ENCODE assay signal across 8 cellular contexts in genomic region chr19:39970674-39971379, GRCh38. TPM values are rescaled to one million over a fixed set of nuclear protein-coding genes. Genes with fewer than 3 reads are reported as not detected.
A peak's percentile ranks its signal among the peaks of the same experiment; 100 is the strongest.
DNase-seq lines count a peak whose midpoint lies in the region; ATAC-seq, FAIRE-seq and TF ChIP-seq lines count a peak whose summit lies in the region.

TSS of gene PSMC4 (plus strand) at chr19:39971165. CDS start at chr19:39971203, 38 bp downstream.

- H3K4me1 ChIP-seq in smooth muscle cell (ENCODE audit: low read depth): peaks cover 5% of the 10 kb centered on the region

- no peaks in the 10 kb centered on the region for H3K9me3 ChIP-seq in WERI-Rb-1 (ENCODE audit: severe bottlenecking)
- H3K9me3 ChIP-seq in smooth muscle cell (replicated peaks; ENCODE audit: low read depth): no peaks in the 10 kb centered on the region

- H3K4me2 ChIP-seq in smooth muscle cell: peak within 1 kb of the TSS; percentile 86

- peak; percentile 80 for TF ChIP-seq CTCF in WERI-Rb-1 (IDR thresholded peaks at IDR 0.05; ENCODE audit: low read depth, low read length)
- peak; percentile 91 for TF ChIP-seq CTCF in bronchial epithelial cell (IDR thresholded peaks at IDR 0.05; ENCODE audit: insufficient read depth, low read length, severe bottlenecking)
- TF ChIP-seq CTCF in smooth muscle cell (IDR thresholded peaks at IDR 0.05; ENCODE audit: borderline replicate concordance, insufficient read depth, poor library complexity, severe bottlenecking): peak; percentile 58

- peak within 1 kb of the TSS; percentile 78 for H3K27ac ChIP-seq in WERI-Rb-1
- peak within 1 kb of the TSS; percentile 74 for H3K27ac ChIP-seq in smooth muscle cell (ENCODE audit: low read depth)

- in situ Hi-C loops in ACHN (cut with HindIII; ENCODE audit: low pct_ligation_motif_present, low pct_unique_long_range_greater_than_20kb, low sequenced_read_pairs): no loop called here

- ATAC-seq in GM18868 (IDR thresholded peaks at IDR 0.05; ENCODE audit: unreplicated experiment) (peak; percentile 95), HG03135 (IDR thresholded peaks at IDR 0.05; ENCODE audit: unreplicated experiment) (peak; percentile 95)

- peak; percentile 98 for FAIRE-seq in bronchial epithelial cell (lab: Jason Lieb, UNC)

- H2AFZ ChIP-seq in smooth muscle cell (ENCODE audit: low read depth): peak within 1 kb of the TSS; percentile 77

- peak within 1 kb of the TSS; percentile 62 for H3K4me3 ChIP-seq in WERI-Rb-1 (ENCODE audit: low read depth, low read length)
- H3K4me3 ChIP-seq in bronchial epithelial cell (ENCODE audit: low read depth, low read length): peak within 1 kb of the TSS; percentile 53
- peak within 1 kb of the TSS; percentile 85 for H3K4me3 ChIP-seq in smooth muscle cell

- no peaks in the 10 kb centered on the region for H3K27me3 ChIP-seq in WERI-Rb-1 (ENCODE audit: insufficient read depth, low read depth, severe bottlenecking)
- no peaks in the 10 kb centered on the region for H3K27me3 ChIP-seq in bronchial epithelial cell (ENCODE audit: control insufficient read depth, insufficient read depth, low read length)
- H3K27me3 ChIP-seq in smooth muscle cell (ENCODE audit: low read depth): no peaks in the 10 kb centered on the region

- H3K79me2 ChIP-seq in smooth muscle cell (ENCODE audit: low read depth): peaks cover 30% of the 10 kb centered on the region

- peak within 1 kb of the TSS; percentile 96 for H3K9ac ChIP-seq in smooth muscle cell (ENCODE audit: low read depth)

- peaks cover 3% of the 10 kb centered on the region for H4K20me1 ChIP-seq in smooth muscle cell (ENCODE audit: low read depth)

- DNase-seq in ACHN (peak; percentile 98), NCI-H2196 treated with DMSO at 0.1 percent for 48 hours (lab: John Stamatoyannopoulos, UW; ENCODE audit: unreplicated experiment) (peak; percentile 97), WERI-Rb-1 (peak; percentile 97), bronchial epithelial cell (ENCODE audit: low read depth) (peak; percentile 98), iPS-NIHi11 (ENCODE audit: low spot score) (peak; percentile 98), smooth muscle cell (lab: John Stamatoyannopoulos, UW; ENCODE audit: unreplicated experiment) (peak; percentile 93)

- WGBS in smooth muscle cell (ENCODE audit: low lambda C conversion rate): 1% methylated on average over 46 of the region's 47 CpGs

- no peaks in the 10 kb centered on the region for H3F3A ChIP-seq in smooth muscle cell (ENCODE audit: low read depth)

- H3K36me3 ChIP-seq in WERI-Rb-1 (peaks cover 34% of the 10 kb centered on the region), bronchial epithelial cell (ENCODE audit: control insufficient read depth, insufficient read depth, low read length) (peaks cover 15% of the 10 kb centered on the region), smooth muscle cell (ENCODE audit: low read depth) (peaks cover 13% of the 10 kb centered on the region)

RNA-seq across cellular contexts. Expression of gene PSMC4, which starts in this region (rescaled TPM):
- total RNA-seq in bronchial epithelial cell (89.2 and 99.3 TPM in 2 replicates), smooth muscle cell (87.2 and 120 TPM in 2 replicates)
- 117 and 121 TPM in 2 replicates for polyA plus RNA-seq in smooth muscle cell

Comparison
In these comparisons a context has a peak if more than half of its experiments do, and no peak if none do; other contexts are left out.
1. Peak in every context shown above with its lines: DNase-seq, ATAC-seq, H3K4me3 ChIP-seq and H3K27ac ChIP-seq.